Comparison of ENCODE assay signal across 16 cellular contexts in the genomic region with DNA sequence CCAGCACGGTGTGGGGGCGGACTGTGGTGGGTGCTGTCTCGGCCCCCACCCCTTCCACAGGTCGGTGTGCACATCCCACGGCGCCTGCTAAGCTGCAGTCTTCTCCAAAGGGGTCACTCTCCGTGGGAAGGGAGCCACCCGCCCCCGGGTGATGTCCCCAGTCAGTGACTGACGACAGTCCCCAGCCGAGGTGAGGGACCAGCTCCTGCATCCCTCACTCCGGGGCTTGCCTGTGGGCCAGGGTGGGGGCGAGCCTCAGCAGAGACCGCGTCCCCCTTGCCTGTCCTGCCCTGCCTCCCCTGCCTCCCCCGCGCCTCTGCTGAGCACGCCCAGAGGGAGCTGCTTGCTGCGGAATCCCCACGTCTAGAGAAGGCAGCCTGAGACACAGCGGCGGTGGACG. TPM values are rescaled to one million over a fixed set of nuclear protein-coding genes. Genes with fewer than 3 reads are reported as not detected.
DNase-seq lines count a peak whose midpoint lies in the region; ATAC-seq and TF ChIP-seq lines count a peak whose summit lies in the region.
"Had no signal": no experiment of that assay in that cellular context is flagged by ENCODE, and none has a peak within 500 bp of the region (broad histone marks: within the 10 kb centered on the region; RNA-seq: fewer than 3 reads in every experiment).

No MANE protein-coding gene starts in this region.

- no peak overlapping the region for H3K27ac ChIP-seq in heart left ventricle
- H3K27ac ChIP-seq in CD4-positive, alpha-beta memory T cell (ENCODE audit: low read depth, low read length) = no peak overlapping the region
- H3K27ac ChIP-seq: BLaER1 treated with 17β-estradiol and CSF1 and Interleukin-3, amounts not matched to agents 10 nM and 100 nM; GM23248; HL-60 had no signal

- H3K36me3 Mint-ChIP-seq in CD4-positive, alpha-beta memory T cell = no peaks in the 10 kb centered on the region
- H3K36me3 Mint-ChIP-seq: CD4-positive, CD25-positive, alpha-beta regulatory T cell had no signal

- ATAC-seq in heart left ventricle (no peak), sciatic nerve (no peak)

- no peak for TF ChIP-seq CTCF in heart left ventricle (IDR thresholded peaks at IDR 0.05)
- TF ChIP-seq CTCF in GM13976 (IDR thresholded peaks at IDR 0.05; ENCODE audit: borderline replicate concordance, control extremely low read depth, extremely low read depth, insufficient read depth, missing control alignments) = no peak

- peaks cover 18 to 59% (median 32%) of the 10 kb centered on the region in 9 donors for H3K27me3 ChIP-seq in heart left ventricle
- no peaks in the 10 kb centered on the region for H3K27me3 ChIP-seq in CD4-positive, alpha-beta memory T cell (ENCODE audit: insufficient read depth, low read length)

- no peak overlapping the region for H3K27ac Mint-ChIP-seq in CD4-positive, alpha-beta memory T cell

- no peaks in the 10 kb centered on the region for H3K36me3 ChIP-seq in heart left ventricle
- no peaks in the 10 kb centered on the region for H3K36me3 ChIP-seq in CD4-positive, alpha-beta memory T cell (ENCODE audit: insufficient read depth, low read length)
- H3K36me3 ChIP-seq: BLaER1 treated with 17β-estradiol and CSF1 and Interleukin-3, amounts not matched to agents 10 nM and 100 nM had no signal

- H3K4me1 Mint-ChIP-seq in CD4-positive, alpha-beta memory T cell = peaks cover 3 to 15% (median 6%) of the 10 kb centered on the region in 4 donors

- WGBS in heart left ventricle, 4 donors = 54 to 65% (median 58%) methylated on average over 8 to 23 of the region's 23 CpGs

- peaks cover 0 to 4% of the 10 kb centered on the region in 2 donors for H3K27me3 Mint-ChIP-seq in CD4-positive, alpha-beta memory T cell

- H3K9me3 ChIP-seq in heart left ventricle = peaks cover 0 to 7% (median 0%) of the 10 kb centered on the region in 12 donors
- no peaks in the 10 kb centered on the region for H3K9me3 ChIP-seq in CD4-positive, alpha-beta memory T cell (ENCODE audit: control insufficient read depth in 1 of 2, low read length in 2 of 2)

- peaks cover 0 to 8% (median 0%) of the 10 kb centered on the region in 12 donors for H3K4me1 ChIP-seq in heart left ventricle
- H3K4me1 ChIP-seq in CD4-positive, alpha-beta memory T cell (ENCODE audit: insufficient read depth, low read length) = peaks cover 35% of the 10 kb centered on the region

- in situ Hi-C loops in GM13976 (cut with MboI; ENCODE audit: low sequenced_read_pairs, unreplicated experiment) = no loop called here

- intact Hi-C loops in cardiac septum (cut with DNase I) (no loop called here), heart left ventricle (cut with DNase I) (no loop called here), sciatic nerve (cut with DNase I) (no loop called here)
- intact Hi-C loops in CD4-positive, alpha-beta memory T cell (cut with micrococcal nuclease) = loop anchor here (5.0 kb wide), 1 partner anchor 215 kb away; no protein-coding TSS in a partner anchor

- no peak overlapping the region for H3K4me3 Mint-ChIP-seq in CD4-positive, alpha-beta memory T cell

- H3K9me3 Mint-ChIP-seq in CD4-positive, alpha-beta memory T cell = peaks cover 0 to 7% (median under 1%) of the 10 kb centered on the region in 8 donors

- POLR2A ChIA-PET in CD4-positive, alpha-beta memory T cell (lab: Charles Lee; ENCODE audit: partially characterized antibody) = no interaction called here

- no peak overlapping the region for H3K4me3 ChIP-seq in heart left ventricle
- no peak overlapping the region for H3K4me3 ChIP-seq in CD4-positive, alpha-beta memory T cell (ENCODE audit: low read length in 2 of 2)
- H3K4me3 ChIP-seq: BLaER1 treated with 17β-estradiol and CSF1 and Interleukin-3, amounts not matched to agents 10 nM and 100 nM; GM23248 had no signal

- CTCF ChIA-PET in CD4-positive, alpha-beta memory T cell (lab: Charles Lee; ENCODE audit: partially characterized antibody) = no interaction called here

- no peak for TF ChIP-seq POLR2A in heart left ventricle (IDR thresholded peaks at IDR 0.05)

- DNase-seq in cardiac septum (ENCODE audit: low spot score) = peak; percentile 58
- no peak for DNase-seq in heart left ventricle
- DNase-seq in left kidney (ENCODE audit: low read depth, low spot score) = peak; percentile 77
- peak; percentile 57 for DNase-seq in sciatic nerve (ENCODE audit: low spot score)
- no peak for DNase-seq in iPS-NIHi7 (ENCODE audit: extremely low spot score)
- no peak for DNase-seq in GM13976 (ENCODE audit: low spot score)
- DNase-seq in CD4-positive, alpha-beta memory T cell = no peak
- DNase-seq: ACHN; Calu3; CD4-positive, CD25-positive, alpha-beta regulatory T cell; DMS 273 treated with DMSO at 0.1 percent for 48 hours; GM23248; H7 had no signal

RNA-seq across cellular contexts. Expression of a gene that starts 35.9 kb away (rescaled TPM):
- total RNA-seq in cardiac septum (1.1 TPM), heart left ventricle (1 to 10 TPM; 1.5 to 4.0 (median 3.3) TPM), sciatic nerve (32.6 TPM)
- 1 to 10 TPM; 2.8 to 3.1 TPM for polyA plus RNA-seq in heart left ventricle
- total RNA-seq in CD4-positive, alpha-beta memory T cell = 1 to 10 TPM; 6.9 to 9.2 TPM
- 1 to 10 TPM; 2.2 to 3.7 TPM for polyA plus RNA-seq in CD4-positive, alpha-beta memory T cell
- total RNA-seq: A172, GM23248 had no signal
- polyA plus RNA-seq: GM23248 had no signal

Comparison
In these comparisons a context has a peak if more than half of its experiments do, and no peak if none do; other contexts are left out.
1. DNase-seq: peak in cardiac septum (single experiment), left kidney (single experiment) and sciatic nerve (single experiment); none in heart left ventricle (0 of 5), iPS-NIHi7 (single experiment), GM13976 (single experiment) and CD4-positive, alpha-beta memory T cell (0 of 5).